Comparison of ENCODE assay signal across 9 cellular contexts in genomic region chr1:154272999-154273563, GRCh38. TPM values are rescaled to one million over a fixed set of nuclear protein-coding genes. Genes with fewer than 3 reads are reported as not detected.
DNase-seq lines count a peak whose midpoint lies in the region; ATAC-seq and TF ChIP-seq lines count a peak whose summit lies in the region.
"Had no signal": no experiment of that assay in that cellular context is flagged by ENCODE, and none has a peak within 500 bp of the region (broad histone marks: within the 10 kb centered on the region; RNA-seq: fewer than 3 reads in every experiment).

No MANE protein-coding gene starts in this region.

- no peaks in the 10 kb centered on the region for H3K27me3 Mint-ChIP-seq in activated CD4-positive, alpha-beta T cell treated with anti-CD3 and anti-CD28 coated beads, Interleukin-2, amount 10 ng/mL, durations not matched to agents 24 days and 14 days

- peaks cover 39% of the 10 kb centered on the region for H3K4me1 Mint-ChIP-seq in activated CD4-positive, alpha-beta T cell treated with anti-CD3 and anti-CD28 coated beads, Interleukin-2, amount 10 ng/mL, durations not matched to agents 24 days and 14 days

- DNase-seq in activated CD4-positive, alpha-beta T cell treated with anti-CD3 and anti-CD28 coated beads, Interleukin-2, amount 10 ng/mL, durations not matched to agents 24 days and 14 days: no peak
- DNase-seq in activated CD4-positive, alpha-beta T cell treated with anti-CD3 and anti-CD28 coated beads, Interleukin-2, amount 50 U/mL, for 4 hours: no peak
- DNase-seq in ascending aorta (ENCODE audit: low spot score in 2 of 2) (no peak), left lung (no peak), DMS114 treated with DMSO at 0.1 percent for 48 hours (lab: John Stamatoyannopoulos, UW; ENCODE audit: unreplicated experiment) (no peak)
- DNase-seq in activated CD4-positive, alpha-beta T cell treated with anti-CD3 and anti-CD28 coated beads for 4 hours: no peak

- H3K4me3 ChIP-seq in ascending aorta (peak overlapping the region; percentile 75 to 97), left lung (peak overlapping the region; percentile 66 to 82), thymus (ENCODE audit: low read length) (peak overlapping the region; percentile 79)

- peak overlapping the region; percentile 98 for H3K27ac Mint-ChIP-seq in activated CD4-positive, alpha-beta T cell treated with anti-CD3 and anti-CD28 coated beads, Interleukin-2, amount 10 ng/mL, durations not matched to agents 24 days and 14 days

- ATAC-seq in left lung: no peak
- no peak for ATAC-seq in HG03565 (IDR thresholded peaks at IDR 0.05; ENCODE audit: unreplicated experiment)

- peaks cover 37% of the 10 kb centered on the region for H3K36me3 Mint-ChIP-seq in activated CD4-positive, alpha-beta T cell treated with anti-CD3 and anti-CD28 coated beads, Interleukin-2, amount 10 ng/mL, durations not matched to agents 24 days and 14 days (ENCODE audit: low read depth)

- peak overlapping the region; percentile 81 to 96 for H3K27ac ChIP-seq in ascending aorta
- peak overlapping the region; percentile 84 to 92 for H3K27ac ChIP-seq in left lung
- H3K27ac ChIP-seq in thymus (ENCODE audit: low read depth): peak overlapping the region; percentile 86

- H3K9me3 Mint-ChIP-seq in activated CD4-positive, alpha-beta T cell treated with anti-CD3 and anti-CD28 coated beads, Interleukin-2, amount 10 ng/mL, durations not matched to agents 24 days and 14 days: no peaks in the 10 kb centered on the region

- TF ChIP-seq CTCF in ascending aorta (IDR thresholded peaks at IDR 0.05) (no peak), left lung (IDR thresholded peaks at IDR 0.05) (no peak)

- intact Hi-C loops in activated CD4-positive, alpha-beta T cell treated with anti-CD3 and anti-CD28 coated beads, Interleukin-2, amount 10 ng/mL, durations not matched to agents 24 days and 14 days (cut with micrococcal nuclease): loop anchor here (1.0 to 5.0 kb wide), 8 partner anchors 53 to 476 kb away; partner anchors contain the start of genes RPS27 and UBAP2L
- intact Hi-C loops in ascending aorta (cut with DNase I): loop anchor here (1.0 to 5.0 kb wide), 8 partner anchors 51 to 327 kb away; partner anchors contain the start of genes DENND4B, RPS27, UBAP2L and UBE2Q1
- intact Hi-C loops in left lung (cut with DNase I): no loop called here

- H3K36me3 ChIP-seq in ascending aorta: peaks cover 42 to 44% of the 10 kb centered on the region in 2 donors
- peaks cover 4 to 56% of the 10 kb centered on the region in 2 donors for H3K36me3 ChIP-seq in left lung
- H3K36me3 ChIP-seq in thymus (ENCODE audit: control insufficient read depth, insufficient read depth): peaks cover 24% of the 10 kb centered on the region

- H3K27me3 ChIP-seq in ascending aorta: no peaks in the 10 kb centered on the region
- H3K27me3 ChIP-seq in left lung: no peaks in the 10 kb centered on the region
- no peaks in the 10 kb centered on the region for H3K27me3 ChIP-seq in thymus (ENCODE audit: control insufficient read depth, insufficient read depth)

- H3K4me3 Mint-ChIP-seq in activated CD4-positive, alpha-beta T cell treated with anti-CD3 and anti-CD28 coated beads, Interleukin-2, amount 10 ng/mL, durations not matched to agents 24 days and 14 days: peak overlapping the region; percentile 97

- WGBS in thymus: 49% methylated on average over 13 of the region's 13 CpGs

- H3K4me1 ChIP-seq in ascending aorta (peaks cover 0 to 5% of the 10 kb centered on the region in 2 donors), left lung (peaks cover 3 to 25% of the 10 kb centered on the region in 2 donors), thymus (ENCODE audit: control insufficient read depth, insufficient read depth, low read length) (no peaks in the 10 kb centered on the region)

- H3K9me3 ChIP-seq in ascending aorta (no peaks in the 10 kb centered on the region), left lung (no peaks in the 10 kb centered on the region), thymus (ENCODE audit: control insufficient read depth) (no peaks in the 10 kb centered on the region)

RNA-seq across cellular contexts. Expression of gene HAX1, which starts 0.7 kb away (rescaled TPM):
- total RNA-seq in activated CD4-positive, alpha-beta T cell treated with anti-CD3 and anti-CD28 coated beads, Interleukin-2, amount 10 ng/mL, durations not matched to agents 24 days and 14 days: 114 and 118 TPM in 2 replicates
- 270 TPM for total RNA-seq in ascending aorta
- total RNA-seq in left lung: 10 to 100 TPM; 71.6 to 82.6 TPM
- polyA plus RNA-seq in thymus: 113 TPM

RNA-seq across cellular contexts. Expression of gene AQP10, which starts 47.8 kb away (rescaled TPM):
- not detected in 2 replicates for total RNA-seq in activated CD4-positive, alpha-beta T cell treated with anti-CD3 and anti-CD28 coated beads, Interleukin-2, amount 10 ng/mL, durations not matched to agents 24 days and 14 days
- total RNA-seq in ascending aorta (not detected), left lung (under 1 TPM; 0.20 to 0.34 TPM)
- 0.09 TPM for polyA plus RNA-seq in thymus
- total RNA-seq: SK-MEL-5 had no signal

RNA-seq across cellular contexts. Expression of gene ATP8B2, which starts 52.2 kb away (rescaled TPM):
- 49.4 and 49.6 TPM in 2 replicates for total RNA-seq in activated CD4-positive, alpha-beta T cell treated with anti-CD3 and anti-CD28 coated beads, Interleukin-2, amount 10 ng/mL, durations not matched to agents 24 days and 14 days
- total RNA-seq in ascending aorta (173 TPM), left lung (10 to 100 TPM; 35.2 to 36.6 TPM)
- 15.5 TPM for polyA plus RNA-seq in thymus

RNA-seq across cellular contexts. Expression of gene UBAP2L, which starts 52.3 kb away (rescaled TPM):
- 277 and 281 TPM in 2 replicates for total RNA-seq in activated CD4-positive, alpha-beta T cell treated with anti-CD3 and anti-CD28 coated beads, Interleukin-2, amount 10 ng/mL, durations not matched to agents 24 days and 14 days
- total RNA-seq in ascending aorta: 67.8 TPM
- 100 to 1,000 TPM; 131 to 144 TPM for total RNA-seq in left lung
- polyA plus RNA-seq in thymus: 50.1 TPM

Comparison
In these comparisons a context has a peak if more than half of its experiments do, and no peak if none do; other contexts are left out.
1. intact Hi-C loops: an anchor here in activated CD4-positive, alpha-beta T cell treated with anti-CD3 and anti-CD28 coated beads, Interleukin-2, amount 10 ng/mL, durations not matched to agents 24 days and 14 days (1.0 to 5.0 kb wide) and ascending aorta (1.0 to 5.0 kb wide); none called in left lung.